23 cellular contexts compared by ENCODE assay signal in genomic region chr7:103077318-103077717, GRCh38.
"Had no signal": no experiment of that assay in that cellular context is flagged by ENCODE, and none has a peak within 500 bp of the region (broad histone marks: within the 10 kb centered on the region; RNA-seq: fewer than 3 reads in every experiment).

No MANE protein-coding gene starts in this region.

- H3K4me3 ChIP-seq: ascending aorta, breast epithelium, esophagus muscularis mucosa, gastroesophageal sphincter, heart left ventricle, left ventricle myocardium inferior, prostate gland, right atrium auricular region, suprapubic skin had no signal

- H3K9me3 ChIP-seq: ascending aorta, breast epithelium, esophagus muscularis mucosa, gastroesophageal sphincter, heart left ventricle, left ventricle myocardium inferior, prostate gland, right atrium auricular region, suprapubic skin had no signal

- H3K27ac ChIP-seq: ascending aorta, breast epithelium, esophagus muscularis mucosa, gastroesophageal sphincter, heart left ventricle, left ventricle myocardium inferior, prostate gland, right atrium auricular region, suprapubic skin, VCaP had no signal

- DNase-seq: activated CD4-positive, alpha-beta T cell treated with anti-CD3 and anti-CD28 coated beads, Interleukin-2, amount 50 U/mL, for 1 hour; activated CD4-positive, CD25-positive, alpha-beta regulatory T cell treated with anti-CD3 and anti-CD28 coated beads, Interleukin-2, amount 50 U/mL, for 72 hours; activated effector memory CD4-positive, alpha-beta T cell treated with Interleukin-2 at 50 U/mL for 16 hours; activated naive CD4-positive, alpha-beta T cell treated with anti-CD3 and anti-CD28 coated beads, Interleukin-2, amount 50 U/mL, for 16 hours; activated T-cell treated with anti-CD3 and anti-CD28 coated beads for 4 hours; effector memory CD4-positive, alpha-beta T cell; heart left ventricle; kidney glomerular epithelial cell; left ventricle myocardium inferior; mammary epithelial cell; midbrain; stimulated activated naive CD8-positive, alpha-beta T cell treated with anti-CD3 and anti-CD28 coated beads, Interleukin-15, amount 100 ng/mL, for 72 hours; T-helper 2 cell; trophoblast cell had no signal

- H3K4me3 Mint-ChIP-seq: dendritic cell treated with granulocyte-macrophage colony-stimulating factor and Interleukin-4, amounts not matched to agents 40 ng/mL and 50 ng/mL, for 4 days had no signal

- H3K27me3 Mint-ChIP-seq: dendritic cell treated with granulocyte-macrophage colony-stimulating factor and Interleukin-4, amounts not matched to agents 40 ng/mL and 50 ng/mL, for 4 days; stimulated activated naive CD8-positive, alpha-beta T cell treated with anti-CD3 and anti-CD28 coated beads, Interleukin-15, amount 100 ng/mL, for 72 hours had no signal

- H3K36me3 ChIP-seq: ascending aorta, breast epithelium, esophagus muscularis mucosa, gastroesophageal sphincter, heart left ventricle, prostate gland, right atrium auricular region, suprapubic skin had no signal

- H3K27me3 ChIP-seq: ascending aorta, breast epithelium, esophagus muscularis mucosa, gastroesophageal sphincter, heart left ventricle, right atrium auricular region, suprapubic skin had no signal

- H3K9me3 Mint-ChIP-seq: stimulated activated naive CD8-positive, alpha-beta T cell treated with anti-CD3 and anti-CD28 coated beads, Interleukin-15, amount 100 ng/mL, for 72 hours had no signal
